8 cellular contexts compared by ENCODE assay signal in genomic region chr7:130063036-130063435, GRCh38. TPM values are rescaled to one million over a fixed set of nuclear protein-coding genes. Genes with fewer than 3 reads are reported as not detected.
DNase-seq lines count a peak whose midpoint lies in the region; ATAC-seq, FAIRE-seq and TF ChIP-seq lines count a peak whose summit lies in the region.

No MANE protein-coding gene starts in this region.

- no peak overlapping the region for H3K27ac Mint-ChIP-seq in activated CD4-positive, alpha-beta memory T cell treated with anti-CD3 and anti-CD28 coated beads, Interleukin-2, amount 10 ng/mL, durations not matched to agents 7 days and 5 days

- no peak overlapping the region for H3K9ac ChIP-seq in H1 (replicated peaks in 1 of 4; ENCODE audit: extremely low read depth in 1 of 4, low read depth in 3 of 4, low read length in 3 of 4)

- H3K27me3 ChIP-seq in H1 (replicated peaks in 1 of 4; ENCODE audit: control insufficient read depth in 3 of 4, extremely low read depth in 1 of 4, insufficient read depth in 3 of 4, low read length in 3 of 4) = no peaks in the 10 kb centered on the region
- no peaks in the 10 kb centered on the region for H3K27me3 ChIP-seq in osteoblast (ENCODE audit: insufficient read depth, low read length)

- H3K4me3 ChIP-seq in H1 (ENCODE audit: extremely low read depth in 1 of 4, insufficient read depth in 2 of 4, low read depth in 3 of 4, low read length in 4 of 4) = no peak overlapping the region
- no peak overlapping the region for H3K4me3 ChIP-seq in osteoblast (ENCODE audit: insufficient read depth, low read length)

- TF ChIP-seq RAD21 in H1 (IDR thresholded peaks at IDR 0.05 in 1 of 2, conservative IDR thresholded peaks at IDR 0.05 in 1 of 2; ENCODE audit: low read depth in 2 of 2, low read length in 2 of 2) = peak; percentile 45 to 62

- H3K27me3 Mint-ChIP-seq in activated CD4-positive, alpha-beta memory T cell treated with anti-CD3 and anti-CD28 coated beads, Interleukin-2, amount 10 ng/mL, durations not matched to agents 7 days and 5 days = peaks cover 5% of the 10 kb centered on the region

- POLR2A ChIA-PET in activated CD4-positive, alpha-beta memory T cell treated with anti-CD3 and anti-CD28 coated beads, Interleukin-2, amount 10 ng/mL, durations not matched to agents 7 days and 5 days (lab: Charles Lee) = no interaction called here
- POLR2A ChIA-PET in H1 (lab: Charles Lee; ENCODE audit: partially characterized antibody) = interaction anchor here (0.9 kb wide), 1 partner anchor 13 kb away, joined by 3 read pairs; no protein-coding TSS in a partner anchor

- TF ChIP-seq CTCF in H1 (IDR thresholded peaks at IDR 0.05; ENCODE audit: control extremely low read depth in 1 of 3, insufficient read depth in 1 of 3, low read depth in 1 of 3, low read length in 3 of 3) (peak; percentile 63 to 72 (median 68)), osteoblast (IDR thresholded peaks at IDR 0.05; ENCODE audit: extremely low read depth, low read depth, low read length) (peak; percentile 93)

- no peak overlapping the region for H4K5ac ChIP-seq in H1 (ENCODE audit: insufficient read length, low read depth, low read length)

- WGBS in H1 (ENCODE audit: extremely low coverage in 1 of 2, insufficient coverage in 1 of 2, insufficient read length in 1 of 2, insufficient replicate concordance in 2 of 2, low coverage in 1 of 2, low lambda C conversion rate in 2 of 2, missing lambda C conversion rate in 1 of 2), 2 experiments = 20% methylated on average over 2 of the region's 2 CpGs; no CpG with 5 or more reads in 1 of the 2 experiments

- no peak for ATAC-seq in GM21367 (IDR thresholded peaks at IDR 0.05; ENCODE audit: unreplicated experiment)

- H3K9me3 ChIP-seq in H1 (ENCODE audit: insufficient read depth in 2 of 2, low read depth in 1 of 2, low read length in 1 of 2) (no peaks in the 10 kb centered on the region), osteoblast (ENCODE audit: low read depth, low read length) (no peaks in the 10 kb centered on the region)

- H2AK5ac ChIP-seq in H1 (ENCODE audit: low read depth, low read length) = no peak overlapping the region

- H3K4me2 ChIP-seq in H1 (ENCODE audit: insufficient read depth in 1 of 2, low read depth in 2 of 2, low read length in 2 of 2) = no peak overlapping the region
- no peak overlapping the region for H3K4me2 ChIP-seq in osteoblast (ENCODE audit: insufficient read depth, low read length)

- no peak overlapping the region for H2BK15ac ChIP-seq in H1 (ENCODE audit: low read length)

- H3K23me2 ChIP-seq in H1 (ENCODE audit: low read depth, low read length) = no peaks in the 10 kb centered on the region

- CTCF ChIA-PET in activated CD4-positive, alpha-beta memory T cell treated with anti-CD3 and anti-CD28 coated beads, Interleukin-2, amount 10 ng/mL, durations not matched to agents 7 days and 5 days (lab: Charles Lee) = interaction anchor here (1.0 to 1.2 kb wide), 2 partner anchors 12 to 82 kb away, joined by 3 to 5 read pairs; partner anchors contain the start of gene ZC3HC1
- CTCF ChIA-PET in H1 (lab: Charles Lee; ENCODE audit: partially characterized antibody) = interaction anchor here (0.6 to 1.5 kb wide), 8 partner anchors 17 to 430 kb away, joined by 3 to 6 read pairs (median 3); no protein-coding TSS in a partner anchor

- H3K4ac ChIP-seq in H1 (replicated peaks; ENCODE audit: insufficient read length, low read depth, low read length) = no peak overlapping the region

- no peak overlapping the region for H4K8ac ChIP-seq in H1 (ENCODE audit: extremely low read depth, insufficient read depth, low read length)

- H4K20me1 ChIP-seq in H1 (replicated peaks in 1 of 2; ENCODE audit: control insufficient read depth in 1 of 2, insufficient read depth in 2 of 2, low read length in 2 of 2) (no peaks in the 10 kb centered on the region), osteoblast (ENCODE audit: insufficient read depth, low read length) (no peaks in the 10 kb centered on the region)

- H3K27ac ChIP-seq in H1 (ENCODE audit: low read depth, low read length) (no peak overlapping the region), osteoblast (ENCODE audit: low read depth, low read length) (no peak overlapping the region)

- H3K9me3 Mint-ChIP-seq in activated CD4-positive, alpha-beta memory T cell treated with anti-CD3 and anti-CD28 coated beads, Interleukin-2, amount 10 ng/mL, durations not matched to agents 7 days and 5 days = no peaks in the 10 kb centered on the region

- no peaks in the 10 kb centered on the region for H3K79me1 ChIP-seq in H1 (ENCODE audit: low read depth, low read length)

- H3K18ac ChIP-seq in H1 (ENCODE audit: extremely low read depth, low read length) = no peak overlapping the region

- H3K36me3 ChIP-seq in H1 (ENCODE audit: control insufficient read depth in 2 of 4, insufficient read depth in 4 of 4, low read length in 3 of 4) (no peaks in the 10 kb centered on the region), osteoblast (ENCODE audit: insufficient read depth, low read length) (no peaks in the 10 kb centered on the region)

- no peaks in the 10 kb centered on the region for H3K4me1 ChIP-seq in H1 (replicated peaks in 1 of 4; ENCODE audit: control insufficient read depth in 3 of 4, insufficient read depth in 4 of 4, low read length in 3 of 4)
- H3K4me1 ChIP-seq in osteoblast (ENCODE audit: insufficient read depth, low read length) = no peaks in the 10 kb centered on the region

- H3K56ac ChIP-seq in H1 (replicated peaks; ENCODE audit: insufficient read length, low read depth, low read length) = no peak overlapping the region

- H2BK12ac ChIP-seq in H1 (ENCODE audit: low read depth, low read length) = no peak overlapping the region

- H2AFZ ChIP-seq in H1 (ENCODE audit: low read length) (no peak overlapping the region), osteoblast (ENCODE audit: low read length) (no peak overlapping the region)

- intact Hi-C loops in posterior vena cava (cut with DNase I) = no loop called here

- H3K36me3 Mint-ChIP-seq in activated CD4-positive, alpha-beta memory T cell treated with anti-CD3 and anti-CD28 coated beads, Interleukin-2, amount 10 ng/mL, durations not matched to agents 7 days and 5 days (ENCODE audit: low read depth) = no peaks in the 10 kb centered on the region

- no peak for TF ChIP-seq POLR2A in H1 (IDR thresholded peaks at IDR 0.05; ENCODE audit: control extremely low read depth in 1 of 2, low read depth in 2 of 2, low read length in 2 of 2)

- no peak overlapping the region for H2BK5ac ChIP-seq in H1 (ENCODE audit: low read depth, low read length)

- H4K91ac ChIP-seq in H1 (replicated peaks; ENCODE audit: insufficient read length, low read length) = no peak overlapping the region

- DNase-seq in NCI-H2107 (lab: John Stamatoyannopoulos, UW) (peak; percentile 41), NCI-H2107 treated with DMSO at 0.1 percent for 48 hours (lab: John Stamatoyannopoulos, UW; ENCODE audit: unreplicated experiment) (no peak), NCI-H524 treated with DMSO at 0.1 percent for 48 hours (lab: John Stamatoyannopoulos, UW) (peak; percentile 19), H1 (ENCODE audit: low read depth in 1 of 2, low spot score in 2 of 2) (peak; percentile 17 to 95), osteoblast (ENCODE audit: insufficient read length, low spot score, missing footprints) (no peak), posterior vena cava (ENCODE audit: low spot score) (no peak)
- peak; percentile 72 for DNase-seq in activated CD4-positive, alpha-beta memory T cell treated with anti-CD3 and anti-CD28 coated beads, Interleukin-2, amount 10 ng/mL, durations not matched to agents 7 days and 5 days

- no peak overlapping the region for H3K14ac ChIP-seq in H1 (ENCODE audit: insufficient read length)

- no peak overlapping the region for H2BK20ac ChIP-seq in H1 (ENCODE audit: low read length)

- no peak overlapping the region for H2BK120ac ChIP-seq in H1 (replicated peaks; ENCODE audit: low read depth, low read length)

- TF ChIP-seq EP300 in H1 (IDR thresholded peaks at IDR 0.05; ENCODE audit: borderline replicate concordance in 1 of 2, low read depth in 2 of 2, low read length in 2 of 2) = no peak

- no peaks in the 10 kb centered on the region for H3K4me1 Mint-ChIP-seq in activated CD4-positive, alpha-beta memory T cell treated with anti-CD3 and anti-CD28 coated beads, Interleukin-2, amount 10 ng/mL, durations not matched to agents 7 days and 5 days

- H3K79me2 ChIP-seq in H1 (ENCODE audit: control insufficient read depth in 1 of 2, insufficient read depth in 2 of 2, low read length in 2 of 2) = no peaks in the 10 kb centered on the region
- no peaks in the 10 kb centered on the region for H3K79me2 ChIP-seq in osteoblast (ENCODE audit: insufficient read depth, low read length)

- H3K4me3 Mint-ChIP-seq in activated CD4-positive, alpha-beta memory T cell treated with anti-CD3 and anti-CD28 coated beads, Interleukin-2, amount 10 ng/mL, durations not matched to agents 7 days and 5 days = no peak overlapping the region

- FAIRE-seq in H1 (lab: Jason Lieb, UNC) = no peak

- H3K23ac ChIP-seq in H1 (ENCODE audit: insufficient read length) = no peak overlapping the region

RNA-seq across cellular contexts. Expression of gene KLHDC10, which starts 7.3 kb away (rescaled TPM):
- total RNA-seq in activated CD4-positive, alpha-beta memory T cell treated with anti-CD3 and anti-CD28 coated beads, Interleukin-2, amount 10 ng/mL, durations not matched to agents 7 days and 5 days = 10 to 100 TPM; 15.5 to 17.3 TPM
- 14.5 and 21.1 TPM in 2 replicates for total RNA-seq in H1 (2021; fragmentation: NEBNext Ultra II Directional; extraction: Animal tissue kit (Norgen Biotek cat#: 25700))
- 6.6 and 7.8 TPM in 2 replicates for polyA plus RNA-seq in H1 (2011; rRNA removed)
- 7.4 TPM for polyA plus RNA-seq in H1 (2011; cell fraction: cytosol; rRNA removed)
- 6.5 TPM for polyA plus RNA-seq in H1 (2011; cell fraction: nucleus; rRNA removed)
- 7.2 to 12.2 TPM (median 11.0 TPM) in 4 replicates for polyA plus RNA-seq in H1 (2012, experiment 1 of 2)
- polyA plus RNA-seq in H1 (2012, experiment 2 of 2) = 1.1 TPM
- polyA plus RNA-seq in H1 (2013, experiment 1 of 2) = 6.8 TPM
- polyA plus RNA-seq in H1 (2013, experiment 2 of 2) = 6.8 TPM
- 22.8 and 26.5 TPM in 2 replicates for polyA minus RNA-seq in H1 (2011; rRNA and poly(A)+ RNA removed)
- polyA minus RNA-seq in H1 (2011; cell fraction: cytosol; rRNA and poly(A)+ RNA removed) = 14.8 TPM
- polyA minus RNA-seq in H1 (2011; cell fraction: nucleus; rRNA and poly(A)+ RNA removed) = 8.2 TPM
- total RNA-seq in osteoblast (31.8 and 32.6 TPM in 2 replicates), posterior vena cava (10 to 100 TPM; 22.6 to 24.6 TPM)

RNA-seq across cellular contexts. Expression of gene ZC3HC1, which starts 11.9 kb away (rescaled TPM):
- total RNA-seq in activated CD4-positive, alpha-beta memory T cell treated with anti-CD3 and anti-CD28 coated beads, Interleukin-2, amount 10 ng/mL, durations not matched to agents 7 days and 5 days = 10 to 100 TPM; 15.5 to 17.3 TPM
- 29.7 and 35.3 TPM in 2 replicates for total RNA-seq in H1 (2021; fragmentation: NEBNext Ultra II Directional; extraction: Animal tissue kit (Norgen Biotek cat#: 25700))
- 37.3 and 50.9 TPM in 2 replicates for polyA plus RNA-seq in H1 (2011; rRNA removed)
- polyA plus RNA-seq in H1 (2011; cell fraction: cytosol; rRNA removed) = 40.9 TPM
- polyA plus RNA-seq in H1 (2011; cell fraction: nucleus; rRNA removed) = 41.2 TPM
- 31.9 to 35.4 TPM (median 33.4 TPM) in 4 replicates for polyA plus RNA-seq in H1 (2012, experiment 1 of 2)
- 27.8 TPM for polyA plus RNA-seq in H1 (2012, experiment 2 of 2)
- 20.0 TPM for polyA plus RNA-seq in H1 (2013, experiment 1 of 2)
- 19.4 TPM for polyA plus RNA-seq in H1 (2013, experiment 2 of 2)
- 38.2 and 39.6 TPM in 2 replicates for polyA minus RNA-seq in H1 (2011; rRNA and poly(A)+ RNA removed)
- 23.8 TPM for polyA minus RNA-seq in H1 (2011; cell fraction: cytosol; rRNA and poly(A)+ RNA removed)
- 18.2 TPM for polyA minus RNA-seq in H1 (2011; cell fraction: nucleus; rRNA and poly(A)+ RNA removed)
- total RNA-seq in osteoblast (9.7 and 11.6 TPM in 2 replicates), posterior vena cava (10 to 100 TPM; 11.4 to 13.2 TPM)

Comparison
In these comparisons a context has a peak if more than half of its experiments do, and no peak if none do; other contexts are left out.
1. DNase-seq: peak in NCI-H2107 (single experiment), NCI-H524 treated with DMSO at 0.1 percent for 48 hours (single experiment), activated CD4-positive, alpha-beta memory T cell treated with anti-CD3 and anti-CD28 coated beads, Interleukin-2, amount 10 ng/mL, durations not matched to agents 7 days and 5 days (single experiment) and H1 (2 of 2); none in NCI-H2107 treated with DMSO at 0.1 percent for 48 hours (single experiment), osteoblast (single experiment) and posterior vena cava (single experiment).